In the genomic region with DNA sequence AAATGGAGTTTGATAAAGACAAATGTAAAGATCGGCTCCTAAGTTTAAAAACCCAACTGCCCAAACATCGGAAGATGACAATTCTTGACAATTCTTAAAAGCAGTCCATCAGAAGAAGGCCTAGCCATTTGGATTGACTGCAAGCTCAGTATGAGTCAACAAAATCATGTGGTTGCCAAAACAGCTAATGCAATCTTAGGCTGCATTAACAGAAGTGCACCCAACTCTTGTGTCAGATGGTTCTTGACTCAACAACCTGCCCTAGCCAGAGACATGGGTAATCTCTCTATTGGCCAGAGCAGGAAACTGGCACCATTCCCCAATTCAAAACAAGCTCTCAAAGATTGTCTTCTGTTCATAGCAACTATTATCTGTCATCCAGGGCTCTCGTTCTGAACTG, we compare ENCODE assay signal across 1 cellular context.
TF ChIP-seq lines count a peak whose summit lies in the region.

No MANE protein-coding gene starts in this region.

TF ChIP-seq in GM23338, 12 proteins besides CTCF, POLR2A, EP300 and RAD21 (continued from another document):
- TF ChIP-seq, protein P1, sequence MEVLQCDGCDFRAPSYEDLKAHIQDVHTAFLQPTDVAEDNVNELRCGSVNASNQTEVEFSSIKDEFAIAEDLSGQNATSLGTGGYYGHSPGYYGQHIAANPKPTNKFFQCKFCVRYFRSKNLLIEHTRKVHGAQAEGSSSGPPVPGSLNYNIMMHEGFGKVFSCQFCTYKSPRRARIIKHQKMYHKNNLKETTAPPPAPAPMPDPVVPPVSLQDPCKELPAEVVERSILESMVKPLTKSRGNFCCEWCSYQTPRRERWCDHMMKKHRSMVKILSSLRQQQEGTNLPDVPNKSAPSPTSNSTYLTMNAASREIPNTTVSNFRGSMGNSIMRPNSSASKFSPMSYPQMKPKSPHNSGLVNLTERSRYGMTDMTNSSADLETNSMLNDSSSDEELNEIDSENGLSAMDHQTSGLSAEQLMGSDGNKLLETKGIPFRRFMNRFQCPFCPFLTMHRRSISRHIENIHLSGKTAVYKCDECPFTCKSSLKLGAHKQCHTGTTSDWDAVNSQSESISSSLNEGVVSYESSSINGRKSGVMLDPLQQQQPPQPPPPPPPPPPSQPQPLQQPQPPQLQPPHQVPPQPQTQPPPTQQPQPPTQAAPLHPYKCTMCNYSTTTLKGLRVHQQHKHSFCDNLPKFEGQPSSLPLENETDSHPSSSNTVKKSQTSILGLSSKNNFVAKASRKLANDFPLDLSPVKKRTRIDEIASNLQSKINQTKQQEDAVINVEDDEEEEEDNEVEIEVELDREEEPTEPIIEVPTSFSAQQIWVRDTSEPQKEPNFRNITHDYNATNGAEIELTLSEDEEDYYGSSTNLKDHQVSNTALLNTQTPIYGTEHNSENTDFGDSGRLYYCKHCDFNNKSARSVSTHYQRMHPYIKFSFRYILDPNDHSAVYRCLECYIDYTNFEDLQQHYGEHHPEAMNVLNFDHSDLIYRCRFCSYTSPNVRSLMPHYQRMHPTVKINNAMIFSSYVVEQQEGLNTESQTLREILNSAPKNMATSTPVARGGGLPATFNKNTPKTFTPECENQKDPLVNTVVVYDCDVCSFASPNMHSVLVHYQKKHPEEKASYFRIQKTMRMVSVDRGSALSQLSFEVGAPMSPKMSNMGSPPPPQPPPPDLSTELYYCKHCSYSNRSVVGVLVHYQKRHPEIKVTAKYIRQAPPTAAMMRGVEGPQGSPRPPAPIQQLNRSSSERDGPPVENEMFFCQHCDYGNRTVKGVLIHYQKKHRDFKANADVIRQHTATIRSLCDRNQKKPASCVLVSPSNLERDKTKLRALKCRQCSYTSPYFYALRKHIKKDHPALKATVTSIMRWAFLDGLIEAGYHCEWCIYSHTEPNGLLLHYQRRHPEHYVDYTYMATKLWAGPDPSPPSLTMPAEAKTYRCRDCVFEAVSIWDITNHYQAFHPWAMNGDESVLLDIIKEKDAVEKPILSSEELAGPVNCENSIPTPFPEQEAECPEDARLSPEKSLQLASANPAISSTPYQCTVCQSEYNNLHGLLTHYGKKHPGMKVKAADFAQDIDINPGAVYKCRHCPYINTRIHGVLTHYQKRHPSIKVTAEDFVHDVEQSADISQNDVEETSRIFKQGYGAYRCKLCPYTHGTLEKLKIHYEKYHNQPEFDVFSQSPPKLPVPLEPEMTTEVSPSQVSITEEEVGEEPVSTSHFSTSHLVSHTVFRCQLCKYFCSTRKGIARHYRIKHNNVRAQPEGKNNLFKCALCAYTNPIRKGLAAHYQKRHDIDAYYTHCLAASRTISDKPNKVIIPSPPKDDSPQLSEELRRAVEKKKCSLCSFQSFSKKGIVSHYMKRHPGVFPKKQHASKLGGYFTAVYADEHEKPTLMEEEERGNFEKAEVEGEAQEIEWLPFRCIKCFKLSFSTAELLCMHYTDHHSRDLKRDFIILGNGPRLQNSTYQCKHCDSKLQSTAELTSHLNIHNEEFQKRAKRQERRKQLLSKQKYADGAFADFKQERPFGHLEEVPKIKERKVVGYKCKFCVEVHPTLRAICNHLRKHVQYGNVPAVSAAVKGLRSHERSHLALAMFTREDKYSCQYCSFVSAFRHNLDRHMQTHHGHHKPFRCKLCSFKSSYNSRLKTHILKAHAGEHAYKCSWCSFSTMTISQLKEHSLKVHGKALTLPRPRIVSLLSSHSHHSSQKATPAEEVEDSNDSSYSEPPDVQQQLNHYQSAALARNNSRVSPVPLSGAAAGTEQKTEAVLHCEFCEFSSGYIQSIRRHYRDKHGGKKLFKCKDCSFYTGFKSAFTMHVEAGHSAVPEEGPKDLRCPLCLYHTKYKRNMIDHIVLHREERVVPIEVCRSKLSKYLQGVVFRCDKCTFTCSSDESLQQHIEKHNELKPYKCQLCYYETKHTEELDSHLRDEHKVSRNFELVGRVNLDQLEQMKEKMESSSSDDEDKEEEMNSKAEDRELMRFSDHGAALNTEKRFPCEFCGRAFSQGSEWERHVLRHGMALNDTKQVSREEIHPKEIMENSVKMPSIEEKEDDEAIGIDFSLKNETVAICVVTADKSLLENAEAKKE (CRISPR knock-in tag; IDR thresholded peaks at IDR 0.05), result no peak
- no peak for TF ChIP-seq JUNB (IDR thresholded peaks at IDR 0.05; ENCODE audit: unreplicated experiment)
- TF ChIP-seq ZNF114 (CRISPR knock-in tag; IDR thresholded peaks at IDR 0.05), result no peak
- no peak for TF ChIP-seq POLR2AphosphoS5 (IDR thresholded peaks at IDR 0.05; ENCODE audit: low read depth)
- TF ChIP-seq, protein P2, sequence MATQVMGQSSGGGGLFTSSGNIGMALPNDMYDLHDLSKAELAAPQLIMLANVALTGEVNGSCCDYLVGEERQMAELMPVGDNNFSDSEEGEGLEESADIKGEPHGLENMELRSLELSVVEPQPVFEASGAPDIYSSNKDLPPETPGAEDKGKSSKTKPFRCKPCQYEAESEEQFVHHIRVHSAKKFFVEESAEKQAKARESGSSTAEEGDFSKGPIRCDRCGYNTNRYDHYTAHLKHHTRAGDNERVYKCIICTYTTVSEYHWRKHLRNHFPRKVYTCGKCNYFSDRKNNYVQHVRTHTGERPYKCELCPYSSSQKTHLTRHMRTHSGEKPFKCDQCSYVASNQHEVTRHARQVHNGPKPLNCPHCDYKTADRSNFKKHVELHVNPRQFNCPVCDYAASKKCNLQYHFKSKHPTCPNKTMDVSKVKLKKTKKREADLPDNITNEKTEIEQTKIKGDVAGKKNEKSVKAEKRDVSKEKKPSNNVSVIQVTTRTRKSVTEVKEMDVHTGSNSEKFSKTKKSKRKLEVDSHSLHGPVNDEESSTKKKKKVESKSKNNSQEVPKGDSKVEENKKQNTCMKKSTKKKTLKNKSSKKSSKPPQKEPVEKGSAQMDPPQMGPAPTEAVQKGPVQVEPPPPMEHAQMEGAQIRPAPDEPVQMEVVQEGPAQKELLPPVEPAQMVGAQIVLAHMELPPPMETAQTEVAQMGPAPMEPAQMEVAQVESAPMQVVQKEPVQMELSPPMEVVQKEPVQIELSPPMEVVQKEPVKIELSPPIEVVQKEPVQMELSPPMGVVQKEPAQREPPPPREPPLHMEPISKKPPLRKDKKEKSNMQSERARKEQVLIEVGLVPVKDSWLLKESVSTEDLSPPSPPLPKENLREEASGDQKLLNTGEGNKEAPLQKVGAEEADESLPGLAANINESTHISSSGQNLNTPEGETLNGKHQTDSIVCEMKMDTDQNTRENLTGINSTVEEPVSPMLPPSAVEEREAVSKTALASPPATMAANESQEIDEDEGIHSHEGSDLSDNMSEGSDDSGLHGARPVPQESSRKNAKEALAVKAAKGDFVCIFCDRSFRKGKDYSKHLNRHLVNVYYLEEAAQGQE (IDR thresholded peaks at IDR 0.05; ENCODE audit: unreplicated experiment), result no peak
- TF ChIP-seq EZH2phosphoT487 (IDR thresholded peaks at IDR 0.05; ENCODE audit: unreplicated experiment), result no peak
